ENCODE assay signal across 8 cellular contexts in genomic region chr10:67697646-67698245, GRCh38. TPM values are rescaled to one million over a fixed set of nuclear protein-coding genes. Genes with fewer than 3 reads are reported as not detected.
A peak's percentile ranks its signal among the peaks of the same experiment; 100 is the strongest.
DNase-seq lines count a peak whose midpoint lies in the region; ATAC-seq and TF ChIP-seq lines count a peak whose summit lies in the region.

No MANE protein-coding gene starts in this region.

- no TSS peak for BruUV-seq in Panc1 (replicated peaks; lab: Mats Ljungman, UMichigan)

- H3K9me3 ChIP-seq in Panc1 (ENCODE audit: control insufficient read depth, insufficient read depth, low read depth, low read length): no peaks in the 10 kb centered on the region

- H3K27me3 Mint-ChIP-seq in activated CD8-positive, alpha-beta memory T cell treated with anti-CD3 and anti-CD28 coated beads, Interleukin-2, amount 10 ng/mL, durations not matched to agents 7 days and 5 days: peaks cover 45% of the 10 kb centered on the region

- in situ Hi-C loops in Panc1 (cut with HindIII; ENCODE audit: low pct_unique_long_range_greater_than_20kb, low sequenced_read_pairs): no loop called here

- no peak overlapping the region for H3K27ac Mint-ChIP-seq in activated CD8-positive, alpha-beta memory T cell treated with anti-CD3 and anti-CD28 coated beads, Interleukin-2, amount 10 ng/mL, durations not matched to agents 7 days and 5 days

- no peak overlapping the region for H3K4me3 Mint-ChIP-seq in activated CD8-positive, alpha-beta memory T cell treated with anti-CD3 and anti-CD28 coated beads, Interleukin-2, amount 10 ng/mL, durations not matched to agents 7 days and 5 days

- peak; percentile 42 for DNase-seq in activated CD8-positive, alpha-beta memory T cell treated with anti-CD3 and anti-CD28 coated beads, Interleukin-2, amount 10 ng/mL, durations not matched to agents 7 days and 5 days
- no peak for DNase-seq in activated CD8-positive, alpha-beta memory T cell treated with anti-CD3 and anti-CD28 coated beads, Interleukin-2, amount 50 U/mL, for 4 hours
- DNase-seq in GM20000 (ENCODE audit: low spot score): peak; percentile 60
- peak in 1 of 2 experiments; percentile 9 for DNase-seq in HL-60 (ENCODE audit: low read depth in 1 of 2, low spot score in 1 of 2)
- peak; percentile 35 for DNase-seq in Panc1 (ENCODE audit: low read depth, low spot score)
- peak; percentile 72 for DNase-seq in dermis blood vessel endothelial cell
- DNase-seq in lung microvascular endothelial cell (ENCODE audit: low read depth in 2 of 2): peak; percentile 62 to 73
- DNase-seq in mucosa of gallbladder (ENCODE audit: low spot score): no peak

- H3K27me3 ChIP-seq in HL-60 (ENCODE audit: insufficient read depth, poor library complexity, severe bottlenecking) (peaks cover 10% of the 10 kb centered on the region), Panc1 (ENCODE audit: control insufficient read depth, insufficient read depth, low read length) (peaks cover 35% of the 10 kb centered on the region)

- H3K36me3 ChIP-seq in Panc1 (ENCODE audit: control insufficient read depth, insufficient read depth, low read length): no peaks in the 10 kb centered on the region

- no peaks in the 10 kb centered on the region for H3K4me1 ChIP-seq in Panc1 (ENCODE audit: control insufficient read depth, insufficient read depth, low read length)

- no peaks in the 10 kb centered on the region for H3K9me3 Mint-ChIP-seq in activated CD8-positive, alpha-beta memory T cell treated with anti-CD3 and anti-CD28 coated beads, Interleukin-2, amount 10 ng/mL, durations not matched to agents 7 days and 5 days (ENCODE audit: low read depth)

- no peaks in the 10 kb centered on the region for H3K36me3 Mint-ChIP-seq in activated CD8-positive, alpha-beta memory T cell treated with anti-CD3 and anti-CD28 coated beads, Interleukin-2, amount 10 ng/mL, durations not matched to agents 7 days and 5 days

- POLR2A ChIA-PET in Panc1 (lab: Charles Lee): interaction anchor here (0.5 kb wide), 1 partner anchor 152 kb away, joined by 3 read pairs; no protein-coding TSS in a partner anchor

- intact Hi-C loops in Panc1 (cut with micrococcal nuclease; ENCODE audit: unreplicated experiment): loop anchor here (2.0 kb wide), 1 partner anchor 83 kb away; no protein-coding TSS in a partner anchor

- H3K4me1 Mint-ChIP-seq in activated CD8-positive, alpha-beta memory T cell treated with anti-CD3 and anti-CD28 coated beads, Interleukin-2, amount 10 ng/mL, durations not matched to agents 7 days and 5 days: peaks cover 3% of the 10 kb centered on the region

- peak; percentile 58 for TF ChIP-seq CTCF in GM20000 (IDR thresholded peaks at IDR 0.05; ENCODE audit: extremely low read depth, missing control alignments)
- TF ChIP-seq CTCF in HL-60 (IDR thresholded peaks at IDR 0.05; ENCODE audit: insufficient read depth, low read length): peak; percentile 27
- TF ChIP-seq CTCF in Panc1 (IDR thresholded peaks at IDR 0.05): peak; percentile 84

- H3K27ac ChIP-seq in HL-60 (replicated peaks): no peak overlapping the region
- no peak overlapping the region for H3K27ac ChIP-seq in Panc1 (ENCODE audit: low read length)

- H3K4me3 ChIP-seq in HL-60 (replicated peaks; ENCODE audit: insufficient read depth, low read length) (no peak overlapping the region), Panc1 (ENCODE audit: low read depth in 2 of 2, low read length in 2 of 2) (no peak overlapping the region)

- CTCF ChIA-PET in activated CD8-positive, alpha-beta memory T cell treated with anti-CD3 and anti-CD28 coated beads, Interleukin-2, amount 10 ng/mL, durations not matched to agents 7 days and 5 days (lab: Charles Lee): interaction anchor here (0.9 to 5.8 kb wide), 23 partner anchors 9 to 177 kb away, joined by 3 to 166 read pairs (median 6); no protein-coding TSS in a partner anchor
- CTCF ChIA-PET in Panc1 (lab: Charles Lee): interaction anchor here (0.7 to 3.6 kb wide), 7 partner anchors 31 to 177 kb away, joined by 3 to 34 read pairs (median 4); no protein-coding TSS in a partner anchor

- peak; percentile 71 for ATAC-seq in activated CD8-positive, alpha-beta memory T cell treated with anti-CD3 and anti-CD28 coated beads, Interleukin-2, amount 10 ng/mL, durations not matched to agents 7 days and 5 days
- ATAC-seq in Panc1: peak; percentile 94

RNA-seq across cellular contexts. Expression of gene CTNNA3, which starts 1.8 kb away (rescaled TPM):
- under 1 TPM in 1 of 2 experiments, not detected in 1; 0.61 TPM for total RNA-seq in activated CD8-positive, alpha-beta memory T cell treated with anti-CD3 and anti-CD28 coated beads, Interleukin-2, amount 10 ng/mL, durations not matched to agents 7 days and 5 days
- total RNA-seq in Panc1 (2021; ENCODE audit: unreplicated experiment) (0.85 TPM), dermis blood vessel endothelial cell (under 0.01 TPM in 1 of 2 replicates, not detected in the other), lung microvascular endothelial cell (0.22 TPM in 1 of 2 replicates, not detected in the other), mucosa of gallbladder (3.7 TPM)
- 0.27 TPM for polyA plus RNA-seq in Panc1 (2012; ENCODE audit: insufficient read length)

Comparison
In these comparisons a context has a peak if more than half of its experiments do, and no peak if none do; other contexts are left out.
1. DNase-seq: peak in activated CD8-positive, alpha-beta memory T cell treated with anti-CD3 and anti-CD28 coated beads, Interleukin-2, amount 10 ng/mL, durations not matched to agents 7 days and 5 days (single experiment), GM20000 (single experiment), Panc1 (single experiment), dermis blood vessel endothelial cell (single experiment) and lung microvascular endothelial cell (2 of 2); none in activated CD8-positive, alpha-beta memory T cell treated with anti-CD3 and anti-CD28 coated beads, Interleukin-2, amount 50 U/mL, for 4 hours (single experiment) and mucosa of gallbladder (single experiment).
2. CTCF ChIP-seq: peak in every context shown above with its lines; median percentile 84 in Panc1; 58 in GM20000; 27 in HL-60.